In genomic region chr10:46396441-46397279, GRCh38 we compare ENCODE assay signal across 14 cellular contexts. TPM values are rescaled to one million over a fixed set of nuclear protein-coding genes. Genes with fewer than 3 reads are reported as not detected.
A peak's percentile ranks its signal among the peaks of the same experiment; 100 is the strongest.
DNase-seq lines count a peak whose midpoint lies in the region; ATAC-seq, FAIRE-seq and TF ChIP-seq lines count a peak whose summit lies in the region.
"Not testable (repeated sequence)": the region's sequence is repeated elsewhere in the genome, so short reads cannot be mapped to it uniquely, and the experiment has no call there.
"Had no signal": no experiment of that assay in that cellular context is flagged by ENCODE, and none has a peak within 500 bp of the region (broad histone marks: within the 10 kb centered on the region; RNA-seq: fewer than 3 reads in every experiment).

No MANE protein-coding gene starts in this region.

- in situ Hi-C loops in ACHN (cut with HindIII; ENCODE audit: low pct_ligation_motif_present, low pct_unique_long_range_greater_than_20kb, low sequenced_read_pairs); HepG2 (cut with HindIII; ENCODE audit: extremely low pct_ligation_motif_present, low pct_unique_long_range_greater_than_20kb): not testable (repeated sequence)

- not testable (repeated sequence) for H3K9ac ChIP-seq in HepG2 (ENCODE audit: insufficient read depth, low read depth, low read length)

- peak overlapping the region; percentile 62 for H3K27ac ChIP-seq in SJSA1
- H3K27ac ChIP-seq in HepG2 (ENCODE audit: extremely low read length, insufficient read depth, low read length) = not testable (repeated sequence)

- not testable (repeated sequence) for H4K20me1 ChIP-seq in HepG2 (ENCODE audit: insufficient read depth, low read length)

- not testable (repeated sequence) for TF ChIP-seq CTCF in GM10266 (IDR thresholded peaks at IDR 0.05; ENCODE audit: control insufficient read depth, insufficient read depth, low read depth, missing control alignments); bronchial epithelial cell (IDR thresholded peaks at IDR 0.05; ENCODE audit: insufficient read depth, low read length, severe bottlenecking); HepG2 (CRISPR knock-in tag; IDR thresholded peaks at IDR 0.05)

- CTCF ChIA-PET in HepG2 (lab: Yijun Ruan, JAX; ENCODE audit: low intra/inter-chr PET ratio, low total read pairs) = not testable (repeated sequence)

- not testable (repeated sequence) for BruUV-seq in HepG2 (replicated peaks; lab: Mats Ljungman, UMichigan)

- POLR2A ChIA-PET in HepG2 (lab: Yijun Ruan, JAX) = not testable (repeated sequence)

- H3K4me2 ChIP-seq in HepG2 (ENCODE audit: low read depth, low read length) = not testable (repeated sequence)

- not testable (repeated sequence) for H3K4me1 ChIP-seq in SJSA1 (replicated peaks); HepG2 (ENCODE audit: insufficient read depth, low read length)

- DNase-seq in ACHN (peak; percentile 33), GM10266 (ENCODE audit: extremely low spot score) (peak; percentile 3), HT1080 (ENCODE audit: low read depth) (peak; percentile 81), SJSA1 (ENCODE audit: low read depth in 1 of 2, low spot score in 2 of 2) (peak; percentile 54 to 59), bronchial epithelial cell (ENCODE audit: low read depth) (peak; percentile 77), germinal center (ENCODE audit: low spot score) (peak; percentile 1), retina (peak; percentile 2)
- not testable (repeated sequence) for DNase-seq in HepG2 (ENCODE audit: low spot score)

- H3K9me3 ChIP-seq in SJSA1 (replicated peaks); HepG2 (ENCODE audit: low read length): not testable (repeated sequence)

- intact Hi-C loops in HepG2 (cut with micrococcal nuclease; ENCODE audit: unreplicated experiment) = not testable (repeated sequence)

- ATAC-seq in HepG2 = peak; percentile 71

- 11% methylated on average over 6 of the region's 8 CpGs for WGBS in HepG2 (ENCODE audit: low lambda C conversion rate)

- TF ChIP-seq POLR2A in HepG2 (IDR thresholded peaks at IDR 0.05; ENCODE audit: insufficient read depth in 1 of 2, low read depth in 2 of 2, low read length in 2 of 2) = not testable (repeated sequence)

- H3K27me3 ChIP-seq in SJSA1 (replicated peaks); bronchial epithelial cell (ENCODE audit: control insufficient read depth, insufficient read depth, low read length); HepG2 (ENCODE audit: control insufficient read depth in 1 of 2, insufficient read depth in 2 of 2, low read length in 2 of 2): not testable (repeated sequence)

- not testable (repeated sequence) for TF ChIP-seq RAD21 in HepG2 (CRISPR knock-in tag; IDR thresholded peaks at IDR 0.05)

- H3K36me3 ChIP-seq in SJSA1; bronchial epithelial cell (ENCODE audit: control insufficient read depth, insufficient read depth, low read length); HepG2 (replicated peaks in 1 of 2; ENCODE audit: control insufficient read depth in 1 of 2, insufficient read depth in 2 of 2, low read length in 2 of 2): not testable (repeated sequence)

- not testable (repeated sequence) for H3K4me3 ChIP-seq in SJSA1; bronchial epithelial cell (ENCODE audit: low read depth, low read length); HepG2 (replicated peaks in 1 of 3; ENCODE audit: insufficient read depth in 1 of 3, low read depth in 2 of 3, low read length in 3 of 3)

- not testable (repeated sequence) for H2AFZ ChIP-seq in HepG2 (ENCODE audit: low read length)

- H3K79me2 ChIP-seq in HepG2 (ENCODE audit: insufficient read depth, low read length) = not testable (repeated sequence)

- not testable (repeated sequence) for TF ChIP-seq EP300 in HepG2 (IDR thresholded peaks at IDR 0.05; ENCODE audit: low read depth in 2 of 2, low read length in 2 of 2); HepG2 (CRISPR knock-in tag; IDR thresholded peaks at IDR 0.05; ENCODE audit: borderline replicate concordance)

- FAIRE-seq in bronchial epithelial cell (lab: Jason Lieb, UNC); HepG2 (lab: Jason Lieb, UNC): not testable (repeated sequence)

TF ChIP-seq in HepG2, 621 proteins besides CTCF, POLR2A, EP300 and RAD21:
- TF ChIP-seq CEBPB (IDR thresholded peaks at IDR 0.05; ENCODE audit: borderline replicate concordance, low read depth, low read length) = 0 out of 2 replicates have a peak, but pooled peaks have one; percentile 12

RNA-seq across cellular contexts. Expression of gene ANXA8L1, which starts 21.1 kb away (rescaled TPM):
- total RNA-seq in HT1080 (2014; rRNA removed; shearing (Covaris generic)) = 0.47 and 0.58 TPM in 2 replicates
- polyA plus RNA-seq in HT1080 (2015; cell fraction: cytosol; rRNA removed) = 0.31 and 0.79 TPM in 2 replicates
- 1.3 and 2.8 TPM in 2 replicates for polyA plus RNA-seq in HT1080 (2015; cell fraction: nucleus; rRNA removed)
- 0.16 TPM in 1 of 2 replicates, not detected in the other for total RNA-seq in SJSA1 (2014; rRNA removed; shearing (Covaris generic))
- total RNA-seq in bronchial epithelial cell (60.6 and 153 TPM in 2 replicates), HepG2 (2016; rRNA removed; fragmentation: Illumina TruSeq; extraction: Trizol) (not detected in 2 replicates)
- not detected in 2 replicates for total RNA-seq in HepG2 (2016; cell fraction: cytosol; rRNA removed; fragmentation: Illumina TruSeq; extraction: Trizol; ENCODE audit: low read depth)
- total RNA-seq in HepG2 (2016; cell fraction: insoluble cytoplasmic fraction; rRNA removed; fragmentation: Illumina TruSeq; extraction: Trizol) = not detected in 2 replicates
- not detected in 2 replicates for total RNA-seq in HepG2 (2016; cell fraction: membrane; rRNA removed; fragmentation: Illumina TruSeq; extraction: Trizol)
- total RNA-seq in HepG2 (2016; cell fraction: nucleus; rRNA removed; fragmentation: Illumina TruSeq; extraction: Trizol) = not detected in 2 replicates
- polyA plus RNA-seq in HepG2 (2011; rRNA removed) = not detected in 2 replicates
- polyA plus RNA-seq in HepG2 (2011; cell fraction: cytosol; rRNA removed) = not detected in 2 replicates
- polyA plus RNA-seq in HepG2 (2011; cell fraction: nucleus; rRNA removed) = not detected in 2 replicates
- polyA plus RNA-seq in HepG2 (2012) = not detected in 2 replicates
- not detected in 2 replicates for polyA plus RNA-seq in HepG2 (2016; cell fraction: cytosol; fragmentation: Illumina TruSeq; extraction: Trizol; ENCODE audit: low read depth)
- polyA plus RNA-seq in HepG2 (2016; cell fraction: insoluble cytoplasmic fraction; fragmentation: Illumina TruSeq; extraction: Trizol; ENCODE audit: low read depth) = not detected in 2 replicates
- polyA plus RNA-seq in HepG2 (2016; cell fraction: membrane; fragmentation: Illumina TruSeq; extraction: Trizol; ENCODE audit: low read depth) = not detected in 2 replicates
- polyA plus RNA-seq in HepG2 (2016; cell fraction: nucleus; fragmentation: Illumina TruSeq; extraction: Trizol; ENCODE audit: insufficient read depth, low read depth) = not detected in 2 replicates
- polyA minus RNA-seq in HepG2 (2011; rRNA and poly(A)+ RNA removed; ENCODE audit: low replicate concordance) = 22.9 TPM in 1 of 2 replicates, not detected in the other
- 0.53 TPM in 1 of 2 replicates, not detected in the other for polyA minus RNA-seq in HepG2 (2011; cell fraction: cytosol; rRNA and poly(A)+ RNA removed)
- not detected in 2 replicates for polyA minus RNA-seq in HepG2 (2011; cell fraction: nucleus; rRNA and poly(A)+ RNA removed)
- total RNA-seq: activated B cell treated with CpG ODN at 0.5 μM for 24 hours; activated T-helper 1 cell treated with anti-CD3 and anti-CD28 coated beads, Interleukin-12 subunit alpha, Interleukin-12 subunit beta, Interleukin-2, Interleukin-4 antibody, amounts not matched to agents 30 ng/mL and 10 ng/mL and 1 ng/mL, durations not matched to agents 14 hours and 24 hours and 36 hours; endothelial cell of umbilical vein; lung microvascular endothelial cell; neural crest cell had no signal
- polyA plus RNA-seq: endothelial cell of umbilical vein, sigmoid colon had no signal

Comparison
In these comparisons a context has a peak if more than half of its experiments do, and no peak if none do; other contexts are left out.
1. RNA of gene ANXA8L1, which starts 21.1 kb away (total RNA-seq): 60.6 to 153 TPM in bronchial epithelial cell; 0.47 to 0.58 TPM in HT1080, 0.16 TPM in SJSA1 and not detected in HepG2; every median in the first group is over 10 times any median in the second.